Comparison of ENCODE assay signal across 8 cellular contexts in genomic region chr16:1350691-1351090, GRCh38. TPM values are rescaled to one million over a fixed set of nuclear protein-coding genes. Genes with fewer than 3 reads are reported as not detected.
DNase-seq lines count a peak whose midpoint lies in the region; ATAC-seq and TF ChIP-seq lines count a peak whose summit lies in the region.

No MANE protein-coding gene starts in this region.

- peak overlapping the region; percentile 70 for H3K9ac ChIP-seq in iPS-15b (ENCODE audit: low read depth, low read length)

- peaks cover 5% of the 10 kb centered on the region; the same call in 1 of the 2 replicates for H3K4me1 ChIP-seq in HEK293 (ENCODE audit: control insufficient read depth, insufficient read depth, low read length)
- H3K4me1 ChIP-seq in iPS-15b (ENCODE audit: control insufficient read depth, insufficient read depth, low read length): no peaks in the 10 kb centered on the region

- CTCF ChIA-PET in HEK293 (lab: Yijun Ruan, JAX): interaction anchor here (0.6 kb wide), 1 partner anchor 62 kb away, joined by 3 read pairs; no protein-coding TSS in a partner anchor
- CTCF ChIA-PET in activated CD4-positive, alpha-beta memory T cell treated with anti-CD3 and anti-CD28 coated beads, Interleukin-2, amount 10 ng/mL, durations not matched to agents 7 days and 5 days (lab: Charles Lee): no interaction called here

- H3K9me3 ChIP-seq in HEK293 (ENCODE audit: control insufficient read depth, insufficient read depth, low read depth, low read length) (no peaks in the 10 kb centered on the region), iPS-15b (ENCODE audit: control insufficient read depth, insufficient read depth, low read length) (no peaks in the 10 kb centered on the region)

- no peak for ATAC-seq in stimulated activated effector memory CD8-positive, alpha-beta T cell treated with anti-CD3 and anti-CD28 coated beads, Interleukin-12 subunit alpha, Interleukin-12 subunit beta, amount 100 ng/mL, for 72 hours
- ATAC-seq in GM19324 (IDR thresholded peaks at IDR 0.05; ENCODE audit: low FRiP score, unreplicated experiment): no peak
- ATAC-seq in GM19397 (IDR thresholded peaks at IDR 0.05; ENCODE audit: unreplicated experiment): no peak
- ATAC-seq in GM21423 (IDR thresholded peaks at IDR 0.05; ENCODE audit: unreplicated experiment): no peak

- H3K4me3 ChIP-seq in HEK293 (ENCODE audit: low read depth, low read length) (peak overlapping the region; percentile 96), iPS-15b (ENCODE audit: low read depth, low read length) (peak overlapping the region; percentile 65)

- no peak overlapping the region for H3K27ac ChIP-seq in HEK293 (ENCODE audit: extremely low read depth, low read depth, low read length)

- TF ChIP-seq CTCF in HEK293 (tag by site-specific recombination; IDR thresholded peaks at IDR 0.05): no peak

- H3K36me3 ChIP-seq in HEK293 (ENCODE audit: control insufficient read depth in 2 of 2, insufficient read depth in 1 of 2, low read length in 2 of 2): peaks cover 0 to 34% of the 10 kb centered on the region in 2 experiments; a peak in 1 of 3 replicates
- H3K36me3 ChIP-seq in iPS-15b (ENCODE audit: control insufficient read depth, insufficient read depth, low read length): peaks cover 26% of the 10 kb centered on the region

- DNase-seq in activated CD4-positive, alpha-beta memory T cell treated with anti-CD3 and anti-CD28 coated beads, Interleukin-2, amount 10 ng/mL, durations not matched to agents 7 days and 5 days: no peak
- DNase-seq in stimulated activated effector memory CD8-positive, alpha-beta T cell treated with anti-CD3 and anti-CD28 coated beads, Interleukin-12 subunit alpha, Interleukin-12 subunit beta, amount 100 ng/mL, for 72 hours (ENCODE audit: low spot score in 2 of 2): no peak
- DNase-seq in activated CD8-positive, alpha-beta memory T cell treated with anti-CD3 and anti-CD28 coated beads, Interleukin-2, amount 50 U/mL, for 4 hours: no peak

- H3K27me3 ChIP-seq in iPS-15b (ENCODE audit: control insufficient read depth, insufficient read depth, low read length): no peaks in the 10 kb centered on the region

- peak overlapping the region; percentile 77 for H3K4me3 Mint-ChIP-seq in activated CD4-positive, alpha-beta memory T cell treated with anti-CD3 and anti-CD28 coated beads, Interleukin-2, amount 10 ng/mL, durations not matched to agents 7 days and 5 days
- H3K4me3 Mint-ChIP-seq in stimulated activated effector memory CD8-positive, alpha-beta T cell treated with anti-CD3 and anti-CD28 coated beads, Interleukin-12 subunit alpha, Interleukin-12 subunit beta, amount 100 ng/mL, for 72 hours: peak overlapping the region; percentile 78

- POLR2A ChIA-PET in HEK293 (lab: Yijun Ruan, JAX): interaction anchor here (1.1 kb wide), 1 partner anchor 8 kb away, joined by 4 read pairs; no protein-coding TSS in a partner anchor
- POLR2A ChIA-PET in activated CD4-positive, alpha-beta memory T cell treated with anti-CD3 and anti-CD28 coated beads, Interleukin-2, amount 10 ng/mL, durations not matched to agents 7 days and 5 days (lab: Charles Lee): interaction anchor here (1.0 kb wide), 1 partner anchor 19 kb away, joined by 4 read pairs; no protein-coding TSS in a partner anchor

- H3K4me1 Mint-ChIP-seq in activated CD4-positive, alpha-beta memory T cell treated with anti-CD3 and anti-CD28 coated beads, Interleukin-2, amount 10 ng/mL, durations not matched to agents 7 days and 5 days: peaks cover 40% of the 10 kb centered on the region
- peaks cover 42% of the 10 kb centered on the region for H3K4me1 Mint-ChIP-seq in stimulated activated effector memory CD8-positive, alpha-beta T cell treated with anti-CD3 and anti-CD28 coated beads, Interleukin-12 subunit alpha, Interleukin-12 subunit beta, amount 100 ng/mL, for 72 hours

- H3K36me3 Mint-ChIP-seq in activated CD4-positive, alpha-beta memory T cell treated with anti-CD3 and anti-CD28 coated beads, Interleukin-2, amount 10 ng/mL, durations not matched to agents 7 days and 5 days (ENCODE audit: low read depth): no peaks in the 10 kb centered on the region
- H3K36me3 Mint-ChIP-seq in stimulated activated effector memory CD8-positive, alpha-beta T cell treated with anti-CD3 and anti-CD28 coated beads, Interleukin-12 subunit alpha, Interleukin-12 subunit beta, amount 100 ng/mL, for 72 hours: peaks cover 52% of the 10 kb centered on the region

- H3K27me3 Mint-ChIP-seq in activated CD4-positive, alpha-beta memory T cell treated with anti-CD3 and anti-CD28 coated beads, Interleukin-2, amount 10 ng/mL, durations not matched to agents 7 days and 5 days: no peaks in the 10 kb centered on the region

- H3K27ac Mint-ChIP-seq in activated CD4-positive, alpha-beta memory T cell treated with anti-CD3 and anti-CD28 coated beads, Interleukin-2, amount 10 ng/mL, durations not matched to agents 7 days and 5 days: peak overlapping the region; percentile 61
- H3K27ac Mint-ChIP-seq in stimulated activated effector memory CD8-positive, alpha-beta T cell treated with anti-CD3 and anti-CD28 coated beads, Interleukin-12 subunit alpha, Interleukin-12 subunit beta, amount 100 ng/mL, for 72 hours: peak overlapping the region; percentile 83

- no peaks in the 10 kb centered on the region for H3K9me3 Mint-ChIP-seq in activated CD4-positive, alpha-beta memory T cell treated with anti-CD3 and anti-CD28 coated beads, Interleukin-2, amount 10 ng/mL, durations not matched to agents 7 days and 5 days
- H3K9me3 Mint-ChIP-seq in stimulated activated effector memory CD8-positive, alpha-beta T cell treated with anti-CD3 and anti-CD28 coated beads, Interleukin-12 subunit alpha, Interleukin-12 subunit beta, amount 100 ng/mL, for 72 hours: no peaks in the 10 kb centered on the region

TF ChIP-seq in HEK293, 187 proteins besides CTCF, POLR2A, EP300 and RAD21 (continues in another document):
- TF ChIP-seq ZNF280D (tag by site-specific recombination; IDR thresholded peaks at IDR 0.05) (no peak), TRIM28 (IDR thresholded peaks at IDR 0.05; ENCODE audit: borderline replicate concordance, low read length) (no peak), KLF16 (tag by site-specific recombination; IDR thresholded peaks at IDR 0.05) (no peak), SCRT1 (tag by site-specific recombination; IDR thresholded peaks at IDR 0.05; ENCODE audit: borderline replicate concordance) (no peak), PRDM4 (tag by site-specific recombination; IDR thresholded peaks at IDR 0.05) (no peak)
- TF ChIP-seq, protein P1, sequence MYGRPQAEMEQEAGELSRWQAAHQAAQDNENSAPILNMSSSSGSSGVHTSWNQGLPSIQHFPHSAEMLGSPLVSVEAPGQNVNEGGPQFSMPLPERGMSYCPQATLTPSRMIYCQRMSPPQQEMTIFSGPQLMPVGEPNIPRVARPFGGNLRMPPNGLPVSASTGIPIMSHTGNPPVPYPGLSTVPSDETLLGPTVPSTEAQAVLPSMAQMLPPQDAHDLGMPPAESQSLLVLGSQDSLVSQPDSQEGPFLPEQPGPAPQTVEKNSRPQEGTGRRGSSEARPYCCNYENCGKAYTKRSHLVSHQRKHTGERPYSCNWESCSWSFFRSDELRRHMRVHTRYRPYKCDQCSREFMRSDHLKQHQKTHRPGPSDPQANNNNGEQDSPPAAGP (tag by site-specific recombination; IDR thresholded peaks at IDR 0.05): no peak

RNA-seq across cellular contexts. Expression of gene TSR3, which starts 1.0 kb away (rescaled TPM):
- total RNA-seq in activated CD4-positive, alpha-beta memory T cell treated with anti-CD3 and anti-CD28 coated beads, Interleukin-2, amount 10 ng/mL, durations not matched to agents 7 days and 5 days: 10 to 100 TPM; 40.6 to 46.0 TPM

RNA-seq across cellular contexts. Expression of gene GNPTG, which starts 1.0 kb away (rescaled TPM):
- 10 to 100 TPM; 32.5 to 33.4 TPM for total RNA-seq in activated CD4-positive, alpha-beta memory T cell treated with anti-CD3 and anti-CD28 coated beads, Interleukin-2, amount 10 ng/mL, durations not matched to agents 7 days and 5 days

RNA-seq across cellular contexts. Expression of gene BAIAP3, which starts 17.2 kb away (rescaled TPM):
- total RNA-seq in activated CD4-positive, alpha-beta memory T cell treated with anti-CD3 and anti-CD28 coated beads, Interleukin-2, amount 10 ng/mL, durations not matched to agents 7 days and 5 days: 1 to 10 TPM; 3.4 to 3.9 TPM

RNA-seq across cellular contexts. Expression of gene UBE2I, which starts 41.3 kb away (rescaled TPM):
- 100 to 1,000 TPM; 198 to 199 TPM for total RNA-seq in activated CD4-positive, alpha-beta memory T cell treated with anti-CD3 and anti-CD28 coated beads, Interleukin-2, amount 10 ng/mL, durations not matched to agents 7 days and 5 days
